8 cellular contexts compared by ENCODE assay signal in genomic region chr1:52365746-52366516, GRCh38. TPM values are rescaled to one million over a fixed set of nuclear protein-coding genes. Genes with fewer than 3 reads are reported as not detected.
DNase-seq lines count a peak whose midpoint lies in the region; ATAC-seq and TF ChIP-seq lines count a peak whose summit lies in the region.

Gene CC2D1B, minus strand, starts transcription at chr1:52366205. Its CDS starts 1,585 bp downstream, at chr1:52364620.

- H3K27ac Mint-ChIP-seq in activated B cell treated with CpG ODN at 0.5 μM for 24 hours (peak within 1 kb of the TSS; percentile 88), immature natural killer cell (peak within 1 kb of the TSS; percentile 94 to 99 (median 97))

- H3K36me3 Mint-ChIP-seq in activated B cell treated with CpG ODN at 0.5 μM for 24 hours (ENCODE audit: low read depth) (peaks cover 32% of the 10 kb centered on the region), immature natural killer cell (peaks cover 5 to 10% (median 6%) of the 10 kb centered on the region in 3 donors)

- H3K27me3 Mint-ChIP-seq in activated B cell treated with CpG ODN at 0.5 μM for 24 hours (peaks cover 2% of the 10 kb centered on the region), immature natural killer cell (ENCODE audit: low read depth in 3 of 3) (peaks cover 13 to 24% (median 19%) of the 10 kb centered on the region in 3 donors)

- H3K4me3 Mint-ChIP-seq in activated B cell treated with CpG ODN at 0.5 μM for 24 hours (peak within 1 kb of the TSS; percentile 94), immature natural killer cell (peak within 1 kb of the TSS; percentile 90 to 97 (median 96))

- peak within 1 kb of the TSS; percentile 94 for H3K27ac ChIP-seq in caudate nucleus (ENCODE audit: low read depth, low read length)
- peak within 1 kb of the TSS; percentile 93 to 98 (median 96) for H3K27ac ChIP-seq in spleen

- H3K9me3 ChIP-seq in spleen = no peaks in the 10 kb centered on the region

- CTCF ChIA-PET in activated B cell treated with CpG ODN at 0.5 μM for 24 hours (lab: Charles Lee) = interaction anchor here (1.2 kb wide), 1 partner anchor 321 kb away, joined by 4 read pairs; no protein-coding TSS in a partner anchor

- TF ChIP-seq POLR2A in GM18951 (IDR thresholded peaks at IDR 0.05; ENCODE audit: extremely low read depth, insufficient read depth, insufficient read length) = peak; percentile 99
- TF ChIP-seq POLR2A in spleen (IDR thresholded peaks at IDR 0.05) = peak; percentile 82 to 86 (median 82)

- H3K4me3 ChIP-seq in AG09309 (ENCODE audit: control insufficient read depth, low read depth, low read length) = peak within 1 kb of the TSS; percentile 82
- H3K4me3 ChIP-seq in spleen = peak within 1 kb of the TSS; percentile 72 to 88 (median 82)

- TF ChIP-seq CTCF in AG09309 (IDR thresholded peaks at IDR 0.05; ENCODE audit: control insufficient read depth, insufficient read depth, low read depth, low read length, missing control alignments) (no peak), activated B cell treated with CpG ODN at 0.5 μM for 24 hours (IDR thresholded peaks at IDR 0.05) (no peak), spleen (IDR thresholded peaks at IDR 0.05 in 8 of 11, conservative IDR thresholded peaks at IDR 0.05 in 3 of 11) (peak; percentile 30 to 80 (median 66))

- H3K36me3 ChIP-seq in spleen = peaks cover 0 to 35% (median 19%) of the 10 kb centered on the region in 6 donors

- POLR2A ChIA-PET in activated B cell treated with CpG ODN at 0.5 μM for 24 hours (lab: Charles Lee) = interaction anchor here (0.5 to 2.8 kb wide), 9 partner anchors 9 to 637 kb away, joined by 3 to 34 read pairs (median 4); partner anchors contain the start of genes BTF3L4, ORC1, PRPF38A and SHISAL2A

- WGBS in spleen, 5 donors = 0% methylated on average over 9 to 92 of the region's 92 CpGs

- in situ Hi-C loops in GM18951 (cut with MboI; ENCODE audit: low sequenced_read_pairs, unreplicated experiment) = no loop called here

- peaks cover 0 to 5% (median 0%) of the 10 kb centered on the region in 7 donors for H3K27me3 ChIP-seq in spleen (replicated peaks in 1 of 7)

- H3K4me1 ChIP-seq in spleen = peaks cover 11 to 56% (median 32%) of the 10 kb centered on the region in 6 donors

- H3K4me1 Mint-ChIP-seq in activated B cell treated with CpG ODN at 0.5 μM for 24 hours (peaks cover 30% of the 10 kb centered on the region), immature natural killer cell (peaks cover 33 to 49% of the 10 kb centered on the region in 2 donors)

- intact Hi-C loops in activated B cell treated with CpG ODN at 0.5 μM for 24 hours (cut with micrococcal nuclease) (loop anchor here (1.0 to 10.0 kb wide), 8 partner anchors 38 to 961 kb away; partner anchors contain the start of genes LRP8, ORC1, OSBPL9 and PRPF38A), spleen (cut with DNase I; ENCODE audit: low total_unique reads) (no loop called here)

- peak; percentile 71 for DNase-seq in AG09309 (ENCODE audit: low read depth)
- DNase-seq in NCI-H345 (lab: John Stamatoyannopoulos, UW) = peak; percentile 99
- peak; percentile 100 for DNase-seq in activated B cell treated with CpG ODN at 0.5 μM for 24 hours
- DNase-seq in caudate nucleus (lab: John Stamatoyannopoulos, UW) = peak in 60 of 61 donors; percentile 41 to 97 (median 88)
- peak; percentile 100 for DNase-seq in immature natural killer cell
- DNase-seq in spleen = peak; percentile 100

- H3K9me3 Mint-ChIP-seq in activated B cell treated with CpG ODN at 0.5 μM for 24 hours = no peaks in the 10 kb centered on the region
- peaks cover 0 to 1% (median 0%) of the 10 kb centered on the region in 6 donors for H3K9me3 Mint-ChIP-seq in immature natural killer cell

- ATAC-seq in HG03196 (IDR thresholded peaks at IDR 0.05; ENCODE audit: unreplicated experiment) (peak; percentile 87), activated B cell treated with CpG ODN at 0.5 μM for 24 hours (ENCODE audit: low read depth) (peak; percentile 95)

RNA-seq across cellular contexts. Expression of gene CC2D1B, which starts in this region (rescaled TPM):
- total RNA-seq in activated B cell treated with CpG ODN at 0.5 μM for 24 hours (51.3 and 66.4 TPM in 2 replicates), spleen (10 to 100 TPM; 29.8 to 44.0 (median 36.2) TPM)
- polyA plus RNA-seq in immature natural killer cell (10 to 100 TPM in 1 of 3 donors, 1 to 10 TPM in 2; 4.6 to 15.5 (median 4.8) TPM), spleen (10 to 100 TPM; 14.8 to 23.2 (median 14.9) TPM)

Comparison
In these comparisons a context has a peak if more than half of its experiments do, and no peak if none do; other contexts are left out.
1. Peak in every context shown above with its lines: DNase-seq, ATAC-seq, H3K4me3 ChIP-seq and H3K27ac ChIP-seq.
2. CTCF ChIP-seq: peak in spleen (11 of 11); none in AG09309 (single experiment) and activated B cell treated with CpG ODN at 0.5 μM for 24 hours (single experiment).